ENCODE assay signal across 22 cellular contexts in the genomic region with DNA sequence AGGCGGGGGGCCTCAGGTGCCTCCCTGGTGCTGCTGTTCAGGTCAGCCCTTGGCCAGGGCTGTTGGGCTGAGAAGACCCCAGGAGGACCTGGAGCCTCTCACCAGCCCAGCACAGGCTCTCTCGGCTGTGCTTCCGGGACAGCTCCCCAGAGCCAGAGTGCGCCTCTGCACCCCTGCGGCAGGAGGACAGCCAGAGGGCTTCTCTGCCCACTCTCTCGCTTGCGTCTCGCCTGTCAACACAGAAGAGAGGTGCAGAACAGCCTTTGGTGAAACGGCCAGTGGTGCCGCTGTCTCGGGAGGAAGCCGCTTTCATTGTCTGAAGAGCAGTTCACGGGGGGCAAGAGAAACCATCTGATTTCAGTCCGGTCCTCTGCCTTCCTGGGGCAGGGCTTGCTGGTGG. TPM values are rescaled to one million over a fixed set of nuclear protein-coding genes. Genes with fewer than 3 reads are reported as not detected.
DNase-seq lines count a peak whose midpoint lies in the region; ATAC-seq and TF ChIP-seq lines count a peak whose summit lies in the region.
"Had no signal": no experiment of that assay in that cellular context is flagged by ENCODE, and none has a peak within 500 bp of the region (broad histone marks: within the 10 kb centered on the region; RNA-seq: fewer than 3 reads in every experiment).

No MANE protein-coding gene starts in this region.

- H3K36me3 Mint-ChIP-seq in activated T-cell treated with anti-CD3 and anti-CD28 coated beads, Interleukin-2, amount 50 U/mL, for 72 hours (ENCODE audit: insufficient read depth in 2 of 2) = no peaks in the 10 kb centered on the region
- no peaks in the 10 kb centered on the region for H3K36me3 Mint-ChIP-seq in WTC11
- H3K36me3 Mint-ChIP-seq: activated naive CD4-positive, alpha-beta T cell treated with anti-CD3 and anti-CD28 coated beads, Interleukin-2, amount 10 ng/mL, durations not matched to agents 7 days and 5 days had no signal

- peaks cover 3 to 31% (median 23%) of the 10 kb centered on the region in 9 donors for H3K4me1 ChIP-seq in heart right ventricle
- H3K4me1 ChIP-seq in osteoblast (ENCODE audit: insufficient read depth, low read length) = peaks cover 3% of the 10 kb centered on the region

- CTCF ChIA-PET in WTC11 (lab: Charles Lee) = interaction anchor here (0.8 to 1.4 kb wide), 4 partner anchors 23 to 132 kb away, joined by 3 to 5 read pairs (median 4); no protein-coding TSS in a partner anchor

- H3K4me3 Mint-ChIP-seq in activated T-cell treated with anti-CD3 and anti-CD28 coated beads, Interleukin-2, amount 50 U/mL, for 72 hours = peak overlapping the region; percentile 34 to 52
- H3K4me3 Mint-ChIP-seq in WTC11 = no peak overlapping the region
- H3K4me3 Mint-ChIP-seq: activated naive CD4-positive, alpha-beta T cell treated with anti-CD3 and anti-CD28 coated beads, Interleukin-2, amount 10 ng/mL, durations not matched to agents 7 days and 5 days; stimulated activated naive CD8-positive, alpha-beta T cell treated with anti-CD3 and anti-CD28 coated beads, Interleukin-15, Interleukin-2, amounts not matched to agents 100 ng/mL and 50 ng/mL, for 24 hours; T-helper 2 cell treated with Interferon-gamma antibody and Interleukin-4, amounts not matched to agents 5 μg/mL and 100 μg/mL, for 36 hours had no signal

- H3K36me3 ChIP-seq in heart right ventricle = no peaks in the 10 kb centered on the region
- no peaks in the 10 kb centered on the region for H3K36me3 ChIP-seq in osteoblast (ENCODE audit: insufficient read depth, low read length)
- H3K36me3 ChIP-seq: brain microvascular endothelial cell, upper lobe of right lung had no signal

- peaks cover 8% of the 10 kb centered on the region for H3K4me1 Mint-ChIP-seq in activated T-cell treated with anti-CD3 and anti-CD28 coated beads, Interleukin-2, amount 50 U/mL, for 72 hours (ENCODE audit: low read depth)
- H3K4me1 Mint-ChIP-seq in WTC11 = peaks cover 23% of the 10 kb centered on the region

- peaks cover 0 to 7% (median 0%) of the 10 kb centered on the region in 7 donors for H3K27me3 ChIP-seq in heart right ventricle
- peaks cover 2% of the 10 kb centered on the region for H3K27me3 ChIP-seq in osteoblast (ENCODE audit: insufficient read depth, low read length)
- H3K27me3 ChIP-seq: brain microvascular endothelial cell, upper lobe of right lung had no signal

- H3K4me2 ChIP-seq in osteoblast (ENCODE audit: insufficient read depth, low read length) = no peak overlapping the region
- H3K4me2 ChIP-seq: A549 had no signal

- no peaks in the 10 kb centered on the region for H3K27me3 Mint-ChIP-seq in activated T-cell treated with anti-CD3 and anti-CD28 coated beads, Interleukin-2, amount 50 U/mL, for 72 hours (ENCODE audit: low read depth)
- peaks cover 30% of the 10 kb centered on the region for H3K27me3 Mint-ChIP-seq in WTC11 (ENCODE audit: low read depth)

- H3K27ac ChIP-seq in heart right ventricle = peak overlapping the region in 4 of 10 donors; percentile 4 to 42 (median 17)
- H3K27ac ChIP-seq in osteoblast (ENCODE audit: low read depth, low read length) = no peak overlapping the region
- H3K27ac ChIP-seq: A549, brain microvascular endothelial cell, upper lobe of right lung had no signal

- TF ChIP-seq CTCF in WTC11 (IDR thresholded peaks at IDR 0.05) (no peak), heart right ventricle (IDR thresholded peaks at IDR 0.05) (peak in 3 of 9 donors; percentile 17 to 37 (median 32)), osteoblast (IDR thresholded peaks at IDR 0.05; ENCODE audit: extremely low read depth, low read depth, low read length) (no peak)

- H3K79me2 ChIP-seq in osteoblast (ENCODE audit: insufficient read depth, low read length) = peaks cover 7% of the 10 kb centered on the region

- peaks cover 1% of the 10 kb centered on the region for H4K20me1 ChIP-seq in osteoblast (ENCODE audit: insufficient read depth, low read length)

- no peaks in the 10 kb centered on the region for H3K9me3 ChIP-seq in heart right ventricle
- no peaks in the 10 kb centered on the region for H3K9me3 ChIP-seq in osteoblast (ENCODE audit: low read depth, low read length)
- H3K9me3 ChIP-seq: A549, upper lobe of right lung had no signal

- H3K27ac Mint-ChIP-seq in activated T-cell treated with anti-CD3 and anti-CD28 coated beads, Interleukin-2, amount 50 U/mL, for 72 hours = peak overlapping the region; percentile 69
- peak overlapping the region; percentile 58 for H3K27ac Mint-ChIP-seq in WTC11
- H3K27ac Mint-ChIP-seq: activated naive CD4-positive, alpha-beta T cell treated with anti-CD3 and anti-CD28 coated beads, Interleukin-2, amount 10 ng/mL, durations not matched to agents 7 days and 5 days; stimulated activated naive CD8-positive, alpha-beta T cell treated with anti-CD3 and anti-CD28 coated beads, Interleukin-15, Interleukin-2, amounts not matched to agents 100 ng/mL and 50 ng/mL, for 24 hours; T-helper 2 cell treated with Interferon-gamma antibody and Interleukin-4, amounts not matched to agents 5 μg/mL and 100 μg/mL, for 36 hours had no signal

- H2AFZ ChIP-seq in osteoblast (ENCODE audit: low read length) = no peak overlapping the region

- intact Hi-C loops in heart right ventricle (cut with DNase I) = no loop called here

- POLR2A ChIA-PET in WTC11 (lab: Charles Lee) = no interaction called here

- H3K9me3 Mint-ChIP-seq in activated T-cell treated with anti-CD3 and anti-CD28 coated beads, Interleukin-2, amount 50 U/mL, for 72 hours = no peaks in the 10 kb centered on the region
- H3K9me3 Mint-ChIP-seq in WTC11 = no peaks in the 10 kb centered on the region
- H3K9me3 Mint-ChIP-seq: activated naive CD4-positive, alpha-beta T cell treated with anti-CD3 and anti-CD28 coated beads, Interleukin-2, amount 10 ng/mL, durations not matched to agents 7 days and 5 days; stimulated activated naive CD8-positive, alpha-beta T cell treated with anti-CD3 and anti-CD28 coated beads, Interleukin-15, Interleukin-2, amounts not matched to agents 100 ng/mL and 50 ng/mL, for 24 hours; T-helper 2 cell treated with Interferon-gamma antibody and Interleukin-4, amounts not matched to agents 5 μg/mL and 100 μg/mL, for 36 hours had no signal

- no peak for ATAC-seq in activated T-cell treated with anti-CD3 and anti-CD28 coated beads, Interleukin-2, amount 50 U/mL, for 72 hours (replicated peaks in 1 of 2)
- no peak for ATAC-seq in WTC11
- ATAC-seq in heart right ventricle = peak in 5 of 8 donors; percentile 6 to 15 (median 10)
- ATAC-seq in HG03521 (IDR thresholded peaks at IDR 0.05; ENCODE audit: unreplicated experiment) = no peak
- no peak for ATAC-seq in GM21737 (IDR thresholded peaks at IDR 0.05; ENCODE audit: unreplicated experiment)
- ATAC-seq: A549; activated CD4-positive, CD25-positive, alpha-beta regulatory T cell treated with anti-CD3 and anti-CD28 coated beads, Interleukin-2, amount 50 U/mL, for 24 hours; HCT116; upper lobe of right lung had no signal

- no peak for DNase-seq in activated T-cell treated with anti-CD3 and anti-CD28 coated beads, Interleukin-2, amount 50 U/mL, for 72 hours
- no peak for DNase-seq in activated T-cell treated with anti-CD3 and anti-CD28 coated beads, Interleukin-2, amount 50 U/mL, for 1 hour
- DNase-seq in WTC11 (ENCODE audit: low spot score) = no peak
- no peak for DNase-seq in heart right ventricle
- DNase-seq in osteoblast (ENCODE audit: insufficient read length, low spot score, missing footprints) = peak; percentile 92
- DNase-seq in activated CD4-positive, CD25-positive, alpha-beta regulatory T cell treated with anti-CD3 and anti-CD28 coated beads, Interleukin-2, amount 50 U/mL, for 72 hours = no peak
- DNase-seq: activated CD8-positive, alpha-beta memory T cell treated with anti-CD3 and anti-CD28 coated beads, Interleukin-2, amount 50 U/mL, for 4 hours; activated naive CD4-positive, alpha-beta T cell treated with anti-CD3 and anti-CD28 coated beads, Interleukin-2, amount 10 ng/mL, durations not matched to agents 7 days and 5 days; brain microvascular endothelial cell; DMS79; NCI-H446; retina; SHP77 treated with DMSO at 0.1 percent for 48 hours; upper lobe of right lung had no signal

- WGBS in heart right ventricle, 2 donors = 15 to 24% methylated on average over 14 of the region's 14 CpGs

- peak overlapping the region in 1 of 10 donors; percentile 13 for H3K4me3 ChIP-seq in heart right ventricle
- no peak overlapping the region for H3K4me3 ChIP-seq in osteoblast (ENCODE audit: insufficient read depth, low read length)
- H3K4me3 ChIP-seq: A549, lung, upper lobe of right lung had no signal

TF ChIP-seq in WTC11, 78 proteins besides CTCF, POLR2A, EP300 and RAD21 (continues in another document):
- TF ChIP-seq, protein P1, sequence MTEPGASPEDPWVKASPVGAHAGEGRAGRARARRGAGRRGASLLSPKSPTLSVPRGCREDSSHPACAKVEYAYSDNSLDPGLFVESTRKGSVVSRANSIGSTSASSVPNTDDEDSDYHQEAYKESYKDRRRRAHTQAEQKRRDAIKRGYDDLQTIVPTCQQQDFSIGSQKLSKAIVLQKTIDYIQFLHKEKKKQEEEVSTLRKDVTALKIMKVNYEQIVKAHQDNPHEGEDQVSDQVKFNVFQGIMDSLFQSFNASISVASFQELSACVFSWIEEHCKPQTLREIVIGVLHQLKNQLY (CRISPR knock-in tag; IDR thresholded peaks at IDR 0.05) = no peak
- TF ChIP-seq ELF4 (CRISPR knock-in tag; IDR thresholded peaks at IDR 0.05; ENCODE audit: low read depth) = no peak
- TF ChIP-seq, protein P2, sequence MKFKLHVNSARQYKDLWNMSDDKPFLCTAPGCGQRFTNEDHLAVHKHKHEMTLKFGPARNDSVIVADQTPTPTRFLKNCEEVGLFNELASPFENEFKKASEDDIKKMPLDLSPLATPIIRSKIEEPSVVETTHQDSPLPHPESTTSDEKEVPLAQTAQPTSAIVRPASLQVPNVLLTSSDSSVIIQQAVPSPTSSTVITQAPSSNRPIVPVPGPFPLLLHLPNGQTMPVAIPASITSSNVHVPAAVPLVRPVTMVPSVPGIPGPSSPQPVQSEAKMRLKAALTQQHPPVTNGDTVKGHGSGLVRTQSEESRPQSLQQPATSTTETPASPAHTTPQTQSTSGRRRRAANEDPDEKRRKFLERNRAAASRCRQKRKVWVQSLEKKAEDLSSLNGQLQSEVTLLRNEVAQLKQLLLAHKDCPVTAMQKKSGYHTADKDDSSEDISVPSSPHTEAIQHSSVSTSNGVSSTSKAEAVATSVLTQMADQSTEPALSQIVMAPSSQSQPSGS (CRISPR knock-in tag; IDR thresholded peaks at IDR 0.05; ENCODE audit: borderline replicate concordance, low read depth) = no peak

RNA-seq across cellular contexts. Expression of a gene that starts 3.8 kb away (rescaled TPM):
- total RNA-seq in activated T-cell treated with anti-CD3 and anti-CD28 coated beads, Interleukin-2, amount 50 U/mL, for 72 hours = 10 to 100 TPM in 1 of 2 donors, 1 to 10 TPM in 1; 8.4 to 13.7 TPM
- total RNA-seq in WTC11 (2021) (14.1 to 17.1 TPM (median 14.5 TPM) in 3 replicates), heart right ventricle (10 to 100 TPM; 32.0 to 55.1 (median 41.1) TPM), osteoblast (25.3 and 32.9 TPM in 2 replicates)
- 10 to 100 TPM; 15.6 to 16.5 TPM for polyA plus RNA-seq in heart right ventricle

RNA-seq across cellular contexts. Expression of a gene that starts 19.8 kb away (rescaled TPM):
- total RNA-seq in activated T-cell treated with anti-CD3 and anti-CD28 coated beads, Interleukin-2, amount 50 U/mL, for 72 hours = 10 to 100 TPM; 23.1 to 23.5 TPM
- 39.4 to 41.0 TPM (median 39.5 TPM) in 3 replicates for total RNA-seq in WTC11 (2021)
- total RNA-seq in heart right ventricle = 10 to 100 TPM; 12.7 to 24.3 (median 15.4) TPM
- polyA plus RNA-seq in heart right ventricle = 10 to 100 TPM in 1 of 2 donors, 1 to 10 TPM in 1; 9.7 to 26.4 TPM
- total RNA-seq in osteoblast = 52.7 and 65.5 TPM in 2 replicates

Comparison
In these comparisons a context has a peak if more than half of its experiments do, and no peak if none do; other contexts are left out.
1. ATAC-seq: peak in heart right ventricle (5 of 8); none in activated T-cell treated with anti-CD3 and anti-CD28 coated beads, Interleukin-2, amount 50 U/mL, for 72 hours (0 of 2), WTC11 (single experiment), HG03521 (single experiment) and GM21737 (single experiment).